In the genomic region with DNA sequence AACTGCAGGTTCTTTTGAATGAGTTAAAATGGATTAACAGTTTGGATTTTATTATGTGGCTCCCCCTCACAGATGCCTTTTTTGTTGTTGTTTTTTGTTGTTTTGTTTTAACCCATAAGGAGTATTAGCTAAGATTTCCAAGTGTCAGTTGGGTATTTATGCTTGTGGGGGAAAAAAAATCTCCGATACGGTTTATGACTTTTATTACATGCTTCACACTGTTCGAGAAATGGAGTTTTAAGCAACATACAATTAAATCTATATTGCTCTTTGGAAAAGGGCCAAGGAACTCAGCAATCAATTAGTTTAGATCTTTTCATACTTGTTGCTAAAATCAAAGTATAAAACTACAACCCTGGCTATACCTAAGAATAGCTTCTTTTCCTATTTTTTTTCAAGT, we compare ENCODE assay signal across 1 cellular context.
TF ChIP-seq lines count a peak whose summit lies in the region.

No MANE protein-coding gene starts in this region.

TF ChIP-seq in HEK293, 187 proteins besides CTCF, POLR2A, EP300 and RAD21 (continued from another document):
- TF ChIP-seq, protein P1, sequence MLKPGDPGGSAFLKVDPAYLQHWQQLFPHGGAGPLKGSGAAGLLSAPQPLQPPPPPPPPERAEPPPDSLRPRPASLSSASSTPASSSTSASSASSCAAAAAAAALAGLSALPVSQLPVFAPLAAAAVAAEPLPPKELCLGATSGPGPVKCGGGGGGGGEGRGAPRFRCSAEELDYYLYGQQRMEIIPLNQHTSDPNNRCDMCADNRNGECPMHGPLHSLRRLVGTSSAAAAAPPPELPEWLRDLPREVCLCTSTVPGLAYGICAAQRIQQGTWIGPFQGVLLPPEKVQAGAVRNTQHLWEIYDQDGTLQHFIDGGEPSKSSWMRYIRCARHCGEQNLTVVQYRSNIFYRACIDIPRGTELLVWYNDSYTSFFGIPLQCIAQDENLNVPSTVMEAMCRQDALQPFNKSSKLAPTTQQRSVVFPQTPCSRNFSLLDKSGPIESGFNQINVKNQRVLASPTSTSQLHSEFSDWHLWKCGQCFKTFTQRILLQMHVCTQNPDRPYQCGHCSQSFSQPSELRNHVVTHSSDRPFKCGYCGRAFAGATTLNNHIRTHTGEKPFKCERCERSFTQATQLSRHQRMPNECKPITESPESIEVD (tag by site-specific recombination; IDR thresholded peaks at IDR 0.05), result peak; percentile 94
- TF ChIP-seq OSR2 (tag by site-specific recombination; IDR thresholded peaks at IDR 0.05) (peak; percentile 52; the same call in 1 of the 2 replicates), ZBTB17 (tag by site-specific recombination; IDR thresholded peaks at IDR 0.05) (peak; percentile 38; the same call in 1 of the 2 replicates)
